Comparison of ENCODE assay signal across 9 cellular contexts in genomic region chr19:47351545-47351944, GRCh38. TPM values are rescaled to one million over a fixed set of nuclear protein-coding genes. Genes with fewer than 3 reads are reported as not detected.
DNase-seq lines count a peak whose midpoint lies in the region; ATAC-seq and TF ChIP-seq lines count a peak whose summit lies in the region.
"Had no signal": no experiment of that assay in that cellular context is flagged by ENCODE, and none has a peak within 500 bp of the region (broad histone marks: within the 10 kb centered on the region; RNA-seq: fewer than 3 reads in every experiment).

No MANE protein-coding gene starts in this region.

- no peaks in the 10 kb centered on the region for H3K27me3 ChIP-seq in SU-DHL-6 (ENCODE audit: low read length)

- no peaks in the 10 kb centered on the region for H3K9me3 ChIP-seq in SU-DHL-6 (ENCODE audit: insufficient read depth, low read length)

- H3K9me2 ChIP-seq in SU-DHL-6 (replicated peaks; ENCODE audit: insufficient read depth, low read length), result no peaks in the 10 kb centered on the region

- no peak for ATAC-seq in GM19463 (IDR thresholded peaks at IDR 0.05; ENCODE audit: unreplicated experiment)

- DNase-seq in AG08396 (ENCODE audit: low spot score), result peak; percentile 64
- peak; percentile 45 for DNase-seq in GM12865 (ENCODE audit: low read depth)
- peak; percentile 42 for DNase-seq in glomerular visceral epithelial cell (ENCODE audit: extremely low spot score)
- DNase-seq in mesenteric fat pad (ENCODE audit: low spot score), result no peak
- no peak for DNase-seq in NCI-H146 treated with DMSO at 0.1 percent for 48 hours (lab: John Stamatoyannopoulos, UW; ENCODE audit: unreplicated experiment)
- no peak for DNase-seq in GM19238 (ENCODE audit: insufficient read length, low spot score)

- no peak overlapping the region for H2AFZ ChIP-seq in SU-DHL-6 (ENCODE audit: low read depth, low read length, severe bottlenecking)

- no peaks in the 10 kb centered on the region for H3K36me3 ChIP-seq in SU-DHL-6 (ENCODE audit: low read length)

- H3F3A ChIP-seq in SU-DHL-6 (ENCODE audit: insufficient read depth), result peaks cover 6% of the 10 kb centered on the region; the same call in 1 of the 2 replicates

- TF ChIP-seq CTCF in GM12865 (IDR thresholded peaks at IDR 0.05; ENCODE audit: insufficient read depth, low read depth, low read length, missing control alignments), result no peak
- TF ChIP-seq CTCF in SU-DHL-6 (IDR thresholded peaks at IDR 0.05; ENCODE audit: insufficient read depth, low read length, poor library complexity, severe bottlenecking), result no peak

- no peaks in the 10 kb centered on the region for H4K20me1 ChIP-seq in SU-DHL-6 (ENCODE audit: low read depth, low read length)

- no peak overlapping the region for H3K9ac ChIP-seq in SU-DHL-6 (ENCODE audit: low read length)

- no peak overlapping the region for H3K27ac ChIP-seq in SU-DHL-6 (ENCODE audit: low read depth, low read length)

- H3K79me2 ChIP-seq in SU-DHL-6 (ENCODE audit: insufficient read depth, low read length), result peaks cover 38% of the 10 kb centered on the region

- H3K4me3 ChIP-seq in GM12865 (ENCODE audit: low read depth, low read length) (no peak overlapping the region), SU-DHL-6 (ENCODE audit: insufficient read depth, low read length, poor library complexity, severe bottlenecking) (no peak overlapping the region)
- H3K4me3 ChIP-seq: lung had no signal

- H3K4me2 ChIP-seq in SU-DHL-6 (ENCODE audit: low read depth, low read length, poor library complexity, severe bottlenecking), result peak overlapping the region; percentile 28

RNA-seq across cellular contexts. Expression of gene DHX34, which starts 2.4 kb away (rescaled TPM):
- 13.2 TPM for total RNA-seq in mesenteric fat pad

RNA-seq across cellular contexts. Expression of gene C5AR2, which starts 19.6 kb away (rescaled TPM):
- total RNA-seq in mesenteric fat pad, result 13.9 TPM

RNA-seq across cellular contexts. Expression of gene C5AR1, which starts 41.9 kb away (rescaled TPM):
- total RNA-seq in mesenteric fat pad, result 135 TPM

Comparison
In these comparisons a context has a peak if more than half of its experiments do, and no peak if none do; other contexts are left out.
1. DNase-seq: peak in AG08396 (single experiment), GM12865 (single experiment) and glomerular visceral epithelial cell (single experiment); none in mesenteric fat pad (single experiment), NCI-H146 treated with DMSO at 0.1 percent for 48 hours (single experiment) and GM19238 (single experiment).